ENCODE assay signal across 8 cellular contexts in the genomic region with DNA sequence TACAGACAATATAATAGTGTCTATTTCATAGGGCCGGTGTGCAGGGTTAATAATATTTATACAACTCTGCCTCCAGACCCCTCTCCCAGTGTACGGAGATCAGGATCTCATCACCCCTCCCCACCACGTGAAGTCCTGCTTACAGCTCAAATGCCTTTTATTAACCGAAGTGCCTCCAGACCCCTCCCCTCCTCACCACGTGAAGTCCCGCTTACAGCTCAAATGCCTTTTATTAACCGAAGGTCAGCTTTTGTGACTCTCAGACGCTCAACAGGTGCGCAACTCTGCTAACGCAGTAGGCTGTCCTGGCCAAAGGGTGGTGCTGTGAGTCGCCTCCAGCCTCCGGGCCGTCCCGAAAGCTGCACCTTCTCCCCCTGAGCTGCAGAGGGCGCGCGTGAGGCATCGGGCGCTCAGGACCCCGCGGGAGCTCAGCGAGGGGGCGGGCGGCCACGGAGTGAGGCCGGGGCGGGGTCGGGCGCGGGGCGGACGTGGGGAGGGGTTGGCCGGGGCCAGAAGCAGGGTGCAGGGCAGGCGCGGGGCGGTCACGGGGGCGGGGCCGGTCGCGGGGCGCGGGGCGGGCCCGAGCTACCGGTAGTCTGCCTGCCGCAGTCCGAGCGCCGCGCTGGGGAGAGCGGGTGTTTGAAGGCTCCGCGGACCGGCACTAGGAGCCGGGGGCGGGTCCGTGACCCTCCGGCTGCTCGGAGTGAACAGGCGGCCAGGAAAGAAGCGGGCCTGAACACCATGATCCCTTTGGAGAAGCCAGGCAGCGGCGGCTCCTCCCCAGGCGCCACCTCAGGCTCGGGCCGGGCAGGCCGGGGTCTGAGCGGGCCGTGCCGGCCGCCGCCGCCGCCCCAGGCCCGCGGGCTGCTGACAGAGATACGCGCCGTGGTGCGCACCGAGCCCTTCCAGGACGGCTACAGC. TPM values are rescaled to one million over a fixed set of nuclear protein-coding genes. Genes with fewer than 3 reads are reported as not detected.
A peak's percentile ranks its signal among the peaks of the same experiment; 100 is the strongest.
DNase-seq lines count a peak whose midpoint lies in the region; ATAC-seq and TF ChIP-seq lines count a peak whose summit lies in the region.

A gene (plus strand): TSS at position 606 of the 921 bp plus-strand sequence. CDS start 136 bp downstream, at position 742.

- peak within 1 kb of the TSS; percentile 93 for H3K4me3 Mint-ChIP-seq in activated CD4-positive, alpha-beta T cell treated with anti-CD3 and anti-CD28 coated beads, Interleukin-2, amount 10 ng/mL, durations not matched to agents 24 days and 14 days

- intact Hi-C loops in activated CD4-positive, alpha-beta T cell treated with anti-CD3 and anti-CD28 coated beads, Interleukin-2, amount 10 ng/mL, durations not matched to agents 24 days and 14 days (cut with micrococcal nuclease), result loop anchor here (1.0 to 5.0 kb wide), 6 partner anchors 9 to 650 kb away; a partner anchor contains a TSS

- ATAC-seq in HG03442 (IDR thresholded peaks at IDR 0.05; ENCODE audit: unreplicated experiment), result peak; percentile 66
- ATAC-seq in left lobe of liver, result peak; percentile 94

- H3K36me3 ChIP-seq in BJ (ENCODE audit: control insufficient read depth, insufficient read depth, low read length), result no peaks in the 10 kb centered on the region

- CTCF ChIA-PET in BJ (lab: Yijun Ruan, JAX), result interaction anchor here (0.6 to 10.0 kb wide), 81 partner anchors 9 to 648 kb away, joined by 3 to 346 read pairs (median 5); a partner anchor contains a TSS

- POLR2A ChIA-PET in BJ (lab: Charles Lee), result interaction anchor here (0.5 to 1.2 kb wide), 8 partner anchors 10 to 428 kb away, joined by 3 to 13 read pairs (median 8); no protein-coding TSS in a partner anchor

- TF ChIP-seq CTCF in BJ (IDR thresholded peaks at IDR 0.05; ENCODE audit: insufficient read depth, low read depth, low read length), result peak; percentile 99

- H3K27me3 ChIP-seq in BJ (ENCODE audit: control insufficient read depth, insufficient read depth, low read length), result 0 out of 2 replicates have a peak, but pooled peaks cover 2% of the 10 kb centered on the region

- H3K27ac Mint-ChIP-seq in activated CD4-positive, alpha-beta T cell treated with anti-CD3 and anti-CD28 coated beads, Interleukin-2, amount 10 ng/mL, durations not matched to agents 24 days and 14 days, result peak within 1 kb of the TSS; percentile 98

- peaks cover 5% of the 10 kb centered on the region for H3K36me3 Mint-ChIP-seq in activated CD4-positive, alpha-beta T cell treated with anti-CD3 and anti-CD28 coated beads, Interleukin-2, amount 10 ng/mL, durations not matched to agents 24 days and 14 days (ENCODE audit: low read depth)

- H3K4me1 Mint-ChIP-seq in activated CD4-positive, alpha-beta T cell treated with anti-CD3 and anti-CD28 coated beads, Interleukin-2, amount 10 ng/mL, durations not matched to agents 24 days and 14 days, result peaks cover 29% of the 10 kb centered on the region

- DNase-seq in BJ (ENCODE audit: low read depth) (peak; percentile 34), GM19238 (ENCODE audit: insufficient read length, low spot score) (peak; percentile 83), NCI-H510A treated with DMSO at 0.1 percent for 48 hours (lab: John Stamatoyannopoulos, UW) (peak; percentile 94), dedifferentiated amniotic fluid mesenchymal stem cell (ENCODE audit: extremely low spot score) (peak; percentile 83), left lobe of liver (ENCODE audit: low spot score) (peak; percentile 96)
- peak; percentile 98 for DNase-seq in activated CD4-positive, alpha-beta T cell treated with anti-CD3 and anti-CD28 coated beads, Interleukin-2, amount 10 ng/mL, durations not matched to agents 24 days and 14 days
- peak; percentile 91 to 94 for DNase-seq in stimulated activated CD4-positive, alpha-beta T cell treated with anti-CD3 and anti-CD28 coated beads, Interleukin-2, amount 100 ng/mL, for 48 hours

- H3K27me3 Mint-ChIP-seq in activated CD4-positive, alpha-beta T cell treated with anti-CD3 and anti-CD28 coated beads, Interleukin-2, amount 10 ng/mL, durations not matched to agents 24 days and 14 days, result peaks cover 22% of the 10 kb centered on the region

- no peaks in the 10 kb centered on the region for H3K9me3 Mint-ChIP-seq in activated CD4-positive, alpha-beta T cell treated with anti-CD3 and anti-CD28 coated beads, Interleukin-2, amount 10 ng/mL, durations not matched to agents 24 days and 14 days

- H3K4me3 ChIP-seq in BJ (ENCODE audit: low read depth, low read length), result peak within 1 kb of the TSS; percentile 77

RNA-seq across cellular contexts. Expression of the gene that starts here (rescaled TPM):
- 12.3 and 26.5 TPM in 2 replicates for polyA plus RNA-seq in BJ (2011; rRNA removed)
- polyA minus RNA-seq in BJ (2011; rRNA and poly(A)+ RNA removed), result 6.4 and 10.3 TPM in 2 replicates
- 30.8 and 33.9 TPM in 2 replicates for total RNA-seq in activated CD4-positive, alpha-beta T cell treated with anti-CD3 and anti-CD28 coated beads, Interleukin-2, amount 10 ng/mL, durations not matched to agents 24 days and 14 days
- total RNA-seq in left lobe of liver, result 2.9 TPM

Comparison
In these comparisons a context has a peak if more than half of its experiments do, and no peak if none do; other contexts are left out.
1. Peak in every context shown above with its lines: DNase-seq, ATAC-seq and H3K4me3 ChIP-seq.
2. DNase-seq: peak in every context shown above with its lines; median percentile 98 in activated CD4-positive, alpha-beta T cell treated with anti-CD3 and anti-CD28 coated beads, Interleukin-2, amount 10 ng/mL, durations not matched to agents 24 days and 14 days; 96 in left lobe of liver; 94 in NCI-H510A treated with DMSO at 0.1 percent for 48 hours; 92 in stimulated activated CD4-positive, alpha-beta T cell treated with anti-CD3 and anti-CD28 coated beads, Interleukin-2, amount 100 ng/mL, for 48 hours; 83 in GM19238; 83 in dedifferentiated amniotic fluid mesenchymal stem cell; 34 in BJ.